ENCODE assay signal across 22 cellular contexts in the genomic region with DNA sequence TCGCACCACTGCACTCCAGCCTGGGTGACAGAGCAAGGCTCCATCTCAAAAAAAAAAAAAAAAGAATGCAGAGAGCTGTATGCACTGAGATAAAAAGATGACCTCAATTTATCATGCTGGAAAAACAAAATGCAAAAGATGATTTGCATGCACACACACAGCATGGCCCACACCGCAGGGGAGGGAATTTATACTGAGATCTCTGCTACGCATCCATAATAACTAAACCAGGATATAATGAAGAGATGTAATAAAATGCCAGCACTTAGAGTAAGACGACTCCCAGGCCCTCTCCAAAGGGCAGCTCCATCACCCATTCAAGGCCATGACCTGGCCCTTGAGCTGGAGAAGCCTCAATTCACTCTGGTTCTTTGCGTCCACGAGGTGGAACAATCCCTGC. TPM values are rescaled to one million over a fixed set of nuclear protein-coding genes. Genes with fewer than 3 reads are reported as not detected.
DNase-seq lines count a peak whose midpoint lies in the region; ATAC-seq and TF ChIP-seq lines count a peak whose summit lies in the region.
"Had no signal": no experiment of that assay in that cellular context is flagged by ENCODE, and none has a peak within 500 bp of the region (broad histone marks: within the 10 kb centered on the region; RNA-seq: fewer than 3 reads in every experiment).

No MANE protein-coding gene starts in this region.

- H3K4me3 ChIP-seq in OCI-LY7 (ENCODE audit: low read depth, low read length, poor library complexity, severe bottlenecking) (no peak overlapping the region), dorsolateral prefrontal cortex (peak overlapping the region in 2 of 59 donors; percentile 14 to 30)
- H3K4me3 ChIP-seq: BLaER1 treated with 17β-estradiol and CSF1 and Interleukin-3, amounts not matched to agents 10 nM and 100 nM; SJSA1 had no signal

- peaks cover under 1% of the 10 kb centered on the region for H3K4me1 Mint-ChIP-seq in T-helper 2 cell treated with Interferon-gamma antibody and Interleukin-4, amounts not matched to agents 5 μg/mL and 100 μg/mL, for 36 hours (ENCODE audit: low read depth)
- H3K4me1 Mint-ChIP-seq in stimulated activated naive B cell treated with anti-CD40 and anti-IgM and Interleukin-4, amounts not matched to agents 10 μg/mL and 1 μg/mL and 100 μg/mL, for 72 hours, result peaks cover 4 to 6% of the 10 kb centered on the region in 2 donors

- peak overlapping the region; percentile 31 for H3K27ac Mint-ChIP-seq in T-helper 2 cell treated with Interferon-gamma antibody and Interleukin-4, amounts not matched to agents 5 μg/mL and 100 μg/mL, for 36 hours
- peak overlapping the region; percentile 20 for H3K27ac Mint-ChIP-seq in stimulated activated naive B cell treated with anti-CD40 and anti-IgM and Interleukin-4, amounts not matched to agents 10 μg/mL and 1 μg/mL and 100 μg/mL, for 72 hours
- H3K27ac Mint-ChIP-seq: IgD-negative memory B cell had no signal

- CTCF ChIA-PET in OCI-LY7 (lab: Charles Lee; ENCODE audit: unreplicated experiment), result no interaction called here

- TSS peak; percentile 36 for BruUV-seq in OCI-LY7 (replicated peaks; lab: Mats Ljungman, UMichigan)

- no peak for DNase-seq in T-helper 2 cell treated with Interferon-gamma antibody and Interleukin-4, amounts not matched to agents 5 μg/mL and 100 μg/mL, for 36 hours (ENCODE audit: low spot score)
- DNase-seq in T-helper 2 cell (no peak), OCI-LY7 (ENCODE audit: low spot score) (no peak), dorsolateral prefrontal cortex (no peak), NCI-H446 treated with DMSO at 0.1 percent for 48 hours (lab: John Stamatoyannopoulos, UW) (no peak), SKM-1 treated with dmso at 0.1 percent for 144 hours (lab: John Stamatoyannopoulos, UW; ENCODE audit: unreplicated experiment) (no peak)
- DNase-seq in stimulated activated naive B cell treated with anti-CD40 and anti-IgM and Interleukin-4, amounts not matched to agents 10 μg/mL and 1 μg/mL and 100 μg/mL, for 72 hours, result no peak
- DNase-seq: 8988T; CD4-positive, alpha-beta memory T cell; DMS153; GOT3; HCEC 1CT; NCI-H1417; NCI-H1694 treated with DMSO at 0.1 percent for 48 hours; NCI-H2081 treated with DMSO at 0.1 percent for 48 hours; NCI-H510A treated with DMSO at 0.1 percent for 48 hours; OCI-M1 had no signal

- POLR2A ChIA-PET in OCI-LY7 (lab: Charles Lee), result interaction anchor here (1.2 kb wide), 1 partner anchor 17 kb away, joined by 3 read pairs; no protein-coding TSS in a partner anchor

- no peak overlapping the region for H2AFZ ChIP-seq in OCI-LY7 (ENCODE audit: low read length)

- H4K20me1 ChIP-seq in OCI-LY7 (ENCODE audit: insufficient read depth, low read length), result no peaks in the 10 kb centered on the region

- H3K4me1 ChIP-seq in OCI-LY7 (ENCODE audit: insufficient read depth, low read length, poor library complexity, severe bottlenecking), result no peaks in the 10 kb centered on the region
- H3K4me1 ChIP-seq: SJSA1 had no signal

- H3K36me3 ChIP-seq in OCI-LY7 (ENCODE audit: insufficient read depth, low read length), result peaks cover 100% of the 10 kb centered on the region

- intact Hi-C loops in OCI-LY7 (cut with micrococcal nuclease; ENCODE audit: unreplicated experiment) (no loop called here), dorsolateral prefrontal cortex (cut with DNase I) (no loop called here)

- H3K27ac ChIP-seq in OCI-LY7 (ENCODE audit: low read depth, low read length, poor library complexity, severe bottlenecking) (no peak overlapping the region), dorsolateral prefrontal cortex (peak overlapping the region in 58 of 59 donors; percentile 64 to 96 (median 87))
- H3K27ac ChIP-seq: BLaER1 treated with 17β-estradiol and CSF1 and Interleukin-3, amounts not matched to agents 10 nM and 100 nM; SJSA1 had no signal

- H3K9me3 ChIP-seq in OCI-LY7 (ENCODE audit: low read length), result peaks cover 9% of the 10 kb centered on the region

- ATAC-seq in stimulated activated naive B cell treated with anti-CD40 and anti-IgM and Interleukin-4, amounts not matched to agents 10 μg/mL and 1 μg/mL and 100 μg/mL, for 72 hours (replicated peaks), result no peak
- ATAC-seq in HG03457 (IDR thresholded peaks at IDR 0.05; ENCODE audit: unreplicated experiment), result no peak
- ATAC-seq: Right ventricle myocardium inferior had no signal

- no peak overlapping the region for H3K4me3 Mint-ChIP-seq in T-helper 2 cell treated with Interferon-gamma antibody and Interleukin-4, amounts not matched to agents 5 μg/mL and 100 μg/mL, for 36 hours
- no peak overlapping the region for H3K4me3 Mint-ChIP-seq in stimulated activated naive B cell treated with anti-CD40 and anti-IgM and Interleukin-4, amounts not matched to agents 10 μg/mL and 1 μg/mL and 100 μg/mL, for 72 hours
- H3K4me3 Mint-ChIP-seq: CD4-positive, alpha-beta memory T cell had no signal

- TF ChIP-seq CTCF in OCI-LY7 (conservative IDR thresholded peaks at IDR 0.05; ENCODE audit: low read length) (no peak), dorsolateral prefrontal cortex (IDR thresholded peaks at IDR 0.05 in 54 of 56, conservative IDR thresholded peaks at IDR 0.05 in 2 of 56; ENCODE audit: low read depth in 1 of 56, partially characterized antibody in 56 of 56) (no peak)

- no peak overlapping the region for H3K4me2 ChIP-seq in OCI-LY7 (ENCODE audit: low read length)
- H3K4me2 ChIP-seq: BLaER1 treated with 17β-estradiol and CSF1 and Interleukin-3, amounts not matched to agents 10 nM and 100 nM had no signal

- H3K36me3 Mint-ChIP-seq in T-helper 2 cell treated with Interferon-gamma antibody and Interleukin-4, amounts not matched to agents 5 μg/mL and 100 μg/mL, for 36 hours (ENCODE audit: low read depth), result peaks cover 68% of the 10 kb centered on the region
- H3K36me3 Mint-ChIP-seq in stimulated activated naive B cell treated with anti-CD40 and anti-IgM and Interleukin-4, amounts not matched to agents 10 μg/mL and 1 μg/mL and 100 μg/mL, for 72 hours, result peaks cover 60 to 69% of the 10 kb centered on the region in 2 donors

- H3K9me3 Mint-ChIP-seq in T-helper 2 cell treated with Interferon-gamma antibody and Interleukin-4, amounts not matched to agents 5 μg/mL and 100 μg/mL, for 36 hours, result peaks cover 14% of the 10 kb centered on the region
- peaks cover 5 to 10% of the 10 kb centered on the region in 2 donors for H3K9me3 Mint-ChIP-seq in stimulated activated naive B cell treated with anti-CD40 and anti-IgM and Interleukin-4, amounts not matched to agents 10 μg/mL and 1 μg/mL and 100 μg/mL, for 72 hours

- no peaks in the 10 kb centered on the region for H3K9me2 ChIP-seq in OCI-LY7 (ENCODE audit: insufficient read depth, low read length)

- H3K27me3 ChIP-seq in dorsolateral prefrontal cortex, result no peaks in the 10 kb centered on the region
- H3K27me3 ChIP-seq: BLaER1 treated with 17β-estradiol and CSF1 and Interleukin-3, amounts not matched to agents 10 nM and 100 nM; SJSA1 had no signal

- H3K79me2 ChIP-seq in OCI-LY7 (ENCODE audit: insufficient read depth, low read depth, low read length), result no peaks in the 10 kb centered on the region

- H3K27me3 Mint-ChIP-seq in T-helper 2 cell treated with Interferon-gamma antibody and Interleukin-4, amounts not matched to agents 5 μg/mL and 100 μg/mL, for 36 hours (ENCODE audit: low read depth), result no peaks in the 10 kb centered on the region
- H3K27me3 Mint-ChIP-seq in stimulated activated naive B cell treated with anti-CD40 and anti-IgM and Interleukin-4, amounts not matched to agents 10 μg/mL and 1 μg/mL and 100 μg/mL, for 72 hours, result no peaks in the 10 kb centered on the region
- H3K27me3 Mint-ChIP-seq: CD4-positive, alpha-beta memory T cell; IgD-negative memory B cell had no signal

RNA-seq across cellular contexts. Expression of gene RNF34, which starts 38.3 kb away (rescaled TPM):
- total RNA-seq in OCI-LY7 (2014; rRNA removed; shearing (Covaris generic)), result 145 and 173 TPM in 2 replicates
- total RNA-seq in OCI-LY7 (2022) (85.4 and 87.8 TPM in 2 replicates), dorsolateral prefrontal cortex (10 to 100 TPM; 45.5 to 82.8 (median 62.9) TPM)
